Comparison of ENCODE assay signal across 19 cellular contexts in the genomic region with DNA sequence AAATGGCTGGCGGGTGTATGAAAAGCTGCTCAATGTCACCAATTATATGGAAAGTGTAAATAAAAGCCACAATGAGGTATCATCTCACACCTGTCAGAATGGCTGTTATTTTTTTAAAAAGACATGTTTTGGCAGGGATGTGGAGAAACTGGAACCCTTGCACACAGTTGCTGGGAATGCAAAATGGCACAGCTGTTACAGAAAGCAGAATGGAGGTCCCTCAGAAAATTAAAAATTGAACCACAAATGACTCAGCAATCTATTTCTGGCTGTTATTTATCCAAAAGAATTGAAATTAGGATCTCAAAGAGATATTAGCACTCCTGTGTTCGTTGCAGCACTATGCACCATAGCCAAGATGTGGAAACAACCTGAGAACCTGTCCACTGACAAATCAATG.
DNase-seq lines count a peak whose midpoint lies in the region; ATAC-seq and TF ChIP-seq lines count a peak whose summit lies in the region.
"Had no signal": no experiment of that assay in that cellular context is flagged by ENCODE, and none has a peak within 500 bp of the region (broad histone marks: within the 10 kb centered on the region; RNA-seq: fewer than 3 reads in every experiment).

No MANE protein-coding gene starts in this region.

- TF ChIP-seq EP300 in neural cell (conservative IDR thresholded peaks at IDR 0.05; ENCODE audit: poor library complexity, severe bottlenecking) = no peak

- H3K4me2 ChIP-seq in neural cell (ENCODE audit: low read length) = no peak overlapping the region
- H3K4me2 ChIP-seq: A549, BLaER1, GM23338 had no signal

- no peaks in the 10 kb centered on the region for H3K79me2 ChIP-seq in neural cell (replicated peaks; ENCODE audit: insufficient read depth, low read length)

- H3F3A ChIP-seq in neural cell (ENCODE audit: insufficient read depth, low read length, poor library complexity, severe bottlenecking) = no peaks in the 10 kb centered on the region

- TF ChIP-seq RAD21 in neural cell (conservative IDR thresholded peaks at IDR 0.05) = no peak

- H3K36me3 ChIP-seq in neural cell (ENCODE audit: insufficient read depth, low read length) (no peaks in the 10 kb centered on the region), lower lobe of right lung (no peaks in the 10 kb centered on the region)
- H3K36me3 ChIP-seq: BLaER1 had no signal

- DNase-seq in NCI-H1105 treated with DMSO at 0.1 percent for 48 hours (lab: John Stamatoyannopoulos, UW) = peak; percentile 49
- DNase-seq in NCI-H1105 (lab: John Stamatoyannopoulos, UW) = no peak
- peak; percentile 12 for DNase-seq in COR-L47 (lab: John Stamatoyannopoulos, UW)
- peak; percentile 89 for DNase-seq in NCI-H748 (lab: John Stamatoyannopoulos, UW; ENCODE audit: unreplicated experiment)
- DNase-seq in retina = no peak
- DNase-seq in lower lobe of right lung = no peak
- DNase-seq: AML-193; Calu3; CD4-positive, alpha-beta memory T cell; DMS79 treated with DMSO at 0.1 percent for 48 hours; GF-D8; HFFc6 had no signal

- peak overlapping the region; percentile 46 for H3K27ac ChIP-seq in neural cell (ENCODE audit: low read length)
- no peak overlapping the region for H3K27ac ChIP-seq in lower lobe of right lung
- H3K27ac ChIP-seq: 22Rv1, A549, BLaER1, HL-60 had no signal

- ATAC-seq in lower lobe of right lung = no peak
- ATAC-seq: A549, GM23338, HCT116 had no signal

- H2AFZ ChIP-seq in neural cell (ENCODE audit: low read depth, low read length) = no peak overlapping the region
- H2AFZ ChIP-seq: GM23338 had no signal

- H3K4me3 ChIP-seq in neural cell (ENCODE audit: low read length) (no peak overlapping the region), lower lobe of right lung (no peak overlapping the region)
- H3K4me3 ChIP-seq: A549, BLaER1, GM23338 had no signal

- no peak for TF ChIP-seq CTCF in neural cell (IDR thresholded peaks at IDR 0.05; ENCODE audit: poor library complexity, severe bottlenecking)
- TF ChIP-seq CTCF in lower lobe of right lung (IDR thresholded peaks at IDR 0.05) = no peak

- no peak overlapping the region for H3K9ac ChIP-seq in neural cell (ENCODE audit: low read length)
- H3K9ac ChIP-seq: BLaER1 had no signal

- H3K9me2 ChIP-seq in neural cell (ENCODE audit: insufficient read depth, low read length) = no peaks in the 10 kb centered on the region

- H3K27me3 ChIP-seq in neural cell (ENCODE audit: insufficient read depth, low read depth, low read length) (no peaks in the 10 kb centered on the region), lower lobe of right lung (ENCODE audit: low read depth) (peaks cover 4% of the 10 kb centered on the region)
- H3K27me3 ChIP-seq: BLaER1 had no signal

- intact Hi-C loops in lower lobe of right lung (cut with DNase I) = no loop called here

- H3K9me3 ChIP-seq in neural cell (ENCODE audit: low read length) (no peaks in the 10 kb centered on the region), lower lobe of right lung (no peaks in the 10 kb centered on the region)
- H3K9me3 ChIP-seq: A549 had no signal

- no peaks in the 10 kb centered on the region for H4K20me1 ChIP-seq in neural cell (ENCODE audit: insufficient read depth)
- H4K20me1 ChIP-seq: BLaER1 had no signal

- no peaks in the 10 kb centered on the region for H3K4me1 ChIP-seq in lower lobe of right lung
- H3K4me1 ChIP-seq: A549, BLaER1 had no signal

TF ChIP-seq in neural cell, 6 proteins besides CTCF, POLR2A, EP300 and RAD21:
- no peak for TF ChIP-seq SMC3 (conservative IDR thresholded peaks at IDR 0.05; ENCODE audit: poor library complexity)
- TF ChIP-seq EZH2 (IDR thresholded peaks at IDR 0.05; ENCODE audit: borderline replicate concordance, insufficient read depth, low read length, poor library complexity, severe bottlenecking) = no peak
- TF ChIP-seq MXI1 (conservative IDR thresholded peaks at IDR 0.05; ENCODE audit: poor library complexity, severe bottlenecking) = no peak
- TF ChIP-seq POLR2AphosphoS5 (IDR thresholded peaks at IDR 0.05) = no peak
- TF ChIP-seq TAF1 (IDR thresholded peaks at IDR 0.05; ENCODE audit: low read depth) = no peak
- TF ChIP-seq, protein P1, sequence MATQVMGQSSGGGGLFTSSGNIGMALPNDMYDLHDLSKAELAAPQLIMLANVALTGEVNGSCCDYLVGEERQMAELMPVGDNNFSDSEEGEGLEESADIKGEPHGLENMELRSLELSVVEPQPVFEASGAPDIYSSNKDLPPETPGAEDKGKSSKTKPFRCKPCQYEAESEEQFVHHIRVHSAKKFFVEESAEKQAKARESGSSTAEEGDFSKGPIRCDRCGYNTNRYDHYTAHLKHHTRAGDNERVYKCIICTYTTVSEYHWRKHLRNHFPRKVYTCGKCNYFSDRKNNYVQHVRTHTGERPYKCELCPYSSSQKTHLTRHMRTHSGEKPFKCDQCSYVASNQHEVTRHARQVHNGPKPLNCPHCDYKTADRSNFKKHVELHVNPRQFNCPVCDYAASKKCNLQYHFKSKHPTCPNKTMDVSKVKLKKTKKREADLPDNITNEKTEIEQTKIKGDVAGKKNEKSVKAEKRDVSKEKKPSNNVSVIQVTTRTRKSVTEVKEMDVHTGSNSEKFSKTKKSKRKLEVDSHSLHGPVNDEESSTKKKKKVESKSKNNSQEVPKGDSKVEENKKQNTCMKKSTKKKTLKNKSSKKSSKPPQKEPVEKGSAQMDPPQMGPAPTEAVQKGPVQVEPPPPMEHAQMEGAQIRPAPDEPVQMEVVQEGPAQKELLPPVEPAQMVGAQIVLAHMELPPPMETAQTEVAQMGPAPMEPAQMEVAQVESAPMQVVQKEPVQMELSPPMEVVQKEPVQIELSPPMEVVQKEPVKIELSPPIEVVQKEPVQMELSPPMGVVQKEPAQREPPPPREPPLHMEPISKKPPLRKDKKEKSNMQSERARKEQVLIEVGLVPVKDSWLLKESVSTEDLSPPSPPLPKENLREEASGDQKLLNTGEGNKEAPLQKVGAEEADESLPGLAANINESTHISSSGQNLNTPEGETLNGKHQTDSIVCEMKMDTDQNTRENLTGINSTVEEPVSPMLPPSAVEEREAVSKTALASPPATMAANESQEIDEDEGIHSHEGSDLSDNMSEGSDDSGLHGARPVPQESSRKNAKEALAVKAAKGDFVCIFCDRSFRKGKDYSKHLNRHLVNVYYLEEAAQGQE (IDR thresholded peaks at IDR 0.05; ENCODE audit: borderline replicate concordance) = no peak

Comparison
In these comparisons a context has a peak if more than half of its experiments do, and no peak if none do; other contexts are left out.
1. DNase-seq: peak in NCI-H1105 treated with DMSO at 0.1 percent for 48 hours (single experiment), COR-L47 (single experiment) and NCI-H748 (single experiment); none in NCI-H1105 (single experiment), retina (single experiment) and lower lobe of right lung (single experiment).